ENCODE assay signal across 1 cellular context in the genomic region with DNA sequence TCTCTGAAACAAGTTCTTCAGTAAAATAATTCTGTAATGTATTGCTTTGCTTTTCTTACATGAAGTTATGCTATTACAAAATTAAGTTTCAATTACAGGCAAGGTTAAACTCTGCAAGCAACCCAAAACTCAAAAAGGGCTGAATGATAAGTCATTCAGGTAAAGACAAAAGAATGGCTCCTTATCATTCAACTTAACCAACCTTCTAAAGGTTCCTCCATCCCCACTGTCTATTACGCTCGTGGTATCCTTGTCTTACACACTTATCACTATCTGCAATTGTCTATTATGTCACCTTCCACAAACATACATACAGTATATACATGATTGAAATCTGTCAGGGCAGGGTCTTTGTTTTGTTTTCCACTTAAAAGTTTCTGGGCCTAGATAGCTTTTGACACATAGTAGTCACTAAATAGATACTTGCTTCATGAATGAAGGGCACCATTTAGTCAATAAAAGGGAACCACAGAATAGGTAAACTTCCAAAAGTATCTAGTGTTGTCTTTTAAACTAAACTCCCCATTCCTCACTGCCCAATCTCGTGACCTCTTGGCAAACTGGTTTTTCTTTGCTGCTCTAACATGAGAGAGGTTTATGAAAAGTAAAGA.
TF ChIP-seq lines count a peak whose summit lies in the region.

No MANE protein-coding gene starts in this region.

TF ChIP-seq in K562, 482 proteins besides CTCF, POLR2A, EP300 and RAD21:
- TF ChIP-seq POLR2H (tag; IDR thresholded peaks at IDR 0.05; ENCODE audit: low read depth): peak; percentile 53; the same call in 1 of the 2 replicates
- TF ChIP-seq RBBP5 (IDR thresholded peaks at IDR 0.05; ENCODE audit: borderline replicate concordance, insufficient read depth, low read length, poor library complexity, severe bottlenecking): no peak
- TF ChIP-seq EWSR1 (IDR thresholded peaks at IDR 0.05; ENCODE audit: borderline replicate concordance, low read depth, partially characterized antibody): peak; percentile 86
- TF ChIP-seq, protein P1, sequence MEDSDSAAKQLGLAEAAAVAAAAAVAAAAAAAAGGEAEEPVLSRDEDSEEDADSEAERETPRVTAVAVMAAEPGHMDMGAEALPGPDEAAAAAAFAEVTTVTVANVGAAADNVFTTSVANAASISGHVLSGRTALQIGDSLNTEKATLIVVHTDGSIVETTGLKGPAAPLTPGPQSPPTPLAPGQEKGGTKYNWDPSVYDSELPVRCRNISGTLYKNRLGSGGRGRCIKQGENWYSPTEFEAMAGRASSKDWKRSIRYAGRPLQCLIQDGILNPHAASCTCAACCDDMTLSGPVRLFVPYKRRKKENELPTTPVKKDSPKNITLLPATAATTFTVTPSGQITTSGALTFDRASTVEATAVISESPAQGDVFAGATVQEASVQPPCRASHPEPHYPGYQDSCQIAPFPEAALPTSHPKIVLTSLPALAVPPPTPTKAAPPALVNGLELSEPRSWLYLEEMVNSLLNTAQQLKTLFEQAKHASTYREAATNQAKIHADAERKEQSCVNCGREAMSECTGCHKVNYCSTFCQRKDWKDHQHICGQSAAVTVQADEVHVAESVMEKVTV (CRISPR knock-in tag; IDR thresholded peaks at IDR 0.05): peak; percentile 10; the same call in 1 of the 2 replicates
- peak; percentile 14 for TF ChIP-seq ZNF146 (CRISPR knock-in tag; IDR thresholded peaks at IDR 0.05; ENCODE audit: unreplicated experiment)
- 0 out of 4 replicates have a peak, but pooled peaks of 1 of the 2 experiments have one; percentile 21 for TF ChIP-seq SIN3A (IDR thresholded peaks at IDR 0.05; ENCODE audit: borderline replicate concordance in 2 of 2, control insufficient read depth in 1 of 2, low read depth in 2 of 2, low read length in 2 of 2)
- peak; percentile 10 for TF ChIP-seq POLR2B (IDR thresholded peaks at IDR 0.05; ENCODE audit: low read depth, partially characterized antibody)
- no peak for TF ChIP-seq MTA1 (IDR thresholded peaks at IDR 0.05; ENCODE audit: borderline replicate concordance)
- TF ChIP-seq ZBTB8A (IDR thresholded peaks at IDR 0.05; ENCODE audit: partially characterized antibody): peak; percentile 25
- TF ChIP-seq, protein P2, sequence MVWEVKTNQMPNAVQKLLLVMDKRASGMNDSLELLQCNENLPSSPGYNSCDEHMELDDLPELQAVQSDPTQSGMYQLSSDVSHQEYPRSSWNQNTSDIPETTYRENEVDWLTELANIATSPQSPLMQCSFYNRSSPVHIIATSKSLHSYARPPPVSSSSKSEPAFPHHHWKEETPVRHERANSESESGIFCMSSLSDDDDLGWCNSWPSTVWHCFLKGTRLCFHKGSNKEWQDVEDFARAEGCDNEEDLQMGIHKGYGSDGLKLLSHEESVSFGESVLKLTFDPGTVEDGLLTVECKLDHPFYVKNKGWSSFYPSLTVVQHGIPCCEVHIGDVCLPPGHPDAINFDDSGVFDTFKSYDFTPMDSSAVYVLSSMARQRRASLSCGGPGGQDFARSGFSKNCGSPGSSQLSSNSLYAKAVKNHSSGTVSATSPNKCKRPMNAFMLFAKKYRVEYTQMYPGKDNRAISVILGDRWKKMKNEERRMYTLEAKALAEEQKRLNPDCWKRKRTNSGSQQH (CRISPR knock-in tag; IDR thresholded peaks at IDR 0.05): 0 out of 2 replicates have a peak, but pooled peaks have one; percentile 13
- TF ChIP-seq TEAD1 (CRISPR knock-in tag; IDR thresholded peaks at IDR 0.05): peak in 1 of 2 experiments; percentile 25; a peak in 2 of 4 replicates
- peak; percentile 17; the same call in 1 of the 2 replicates for TF ChIP-seq MYNN (IDR thresholded peaks at IDR 0.05)
- no peak for TF ChIP-seq MYNN (CRISPR knock-in tag; IDR thresholded peaks at IDR 0.05)
- TF ChIP-seq RBM22 (IDR thresholded peaks at IDR 0.05; ENCODE audit: low read depth, low read length, poor library complexity, severe bottlenecking): peak; percentile 25
- 0 out of 2 replicates have a peak, but pooled peaks have one; percentile 39 for TF ChIP-seq ZNF717 (CRISPR knock-in tag; IDR thresholded peaks at IDR 0.05)
- no peak for TF ChIP-seq SNRNP70 (optimal IDR thresholded peaks at IDR 0.05; ENCODE audit: low read depth, low read length)
- TF ChIP-seq PML (IDR thresholded peaks at IDR 0.05; ENCODE audit: low read length): 0 out of 2 replicates have a peak, but pooled peaks have one; percentile 18
- peak; percentile 64; the same call in 1 of the 2 replicates for TF ChIP-seq POLR2AphosphoS5 (IDR thresholded peaks at IDR 0.05; ENCODE audit: control insufficient read depth, insufficient read depth, low read depth, low read length)
- peak; percentile 15; the same call in 1 of the 2 replicates for TF ChIP-seq ILF3 (IDR thresholded peaks at IDR 0.05; ENCODE audit: borderline replicate concordance)
- no peak for TF ChIP-seq SMC3 (conservative IDR thresholded peaks at IDR 0.05; ENCODE audit: insufficient read depth, low read depth, low read length)
- TF ChIP-seq NFXL1 (CRISPR knock-in tag; IDR thresholded peaks at IDR 0.05): 0 out of 2 replicates have a peak, but pooled peaks have one; percentile 29
- TF ChIP-seq ZNF830 (CRISPR knock-in tag; IDR thresholded peaks at IDR 0.05): no peak
- TF ChIP-seq RBFOX2 (IDR thresholded peaks at IDR 0.05; ENCODE audit: low read depth, low read length): peak; percentile 68
- TF ChIP-seq POLR2G (IDR thresholded peaks at IDR 0.05; ENCODE audit: low read depth, low read length): peak; percentile 63
- TF ChIP-seq SMAD3 (CRISPR knock-in tag; conservative IDR thresholded peaks at IDR 0.05): 0 out of 2 replicates have a peak, but pooled peaks have one; percentile 41
- peak; percentile 61; the same call in 1 of the 2 replicates for TF ChIP-seq CHCHD3 (CRISPR knock-in tag; IDR thresholded peaks at IDR 0.05)
- TF ChIP-seq SUPT5H (IDR thresholded peaks at IDR 0.05): peak; percentile 57
- TF ChIP-seq KAT8 (IDR thresholded peaks at IDR 0.05; ENCODE audit: low read depth): no peak
- TF ChIP-seq NCOA2 (IDR thresholded peaks at IDR 0.05; ENCODE audit: partially characterized antibody in 2 of 2): peak in 1 of 2 experiments; percentile 6
- TF ChIP-seq POLR2AphosphoS2 (IDR thresholded peaks at IDR 0.05; ENCODE audit: low read length): peak; percentile 7; the same call in 1 of the 2 replicates
